1 cellular context compared by ENCODE assay signal in genomic region chr17:27319536-27320221, GRCh38.
TF ChIP-seq lines count a peak whose summit lies in the region.

No MANE protein-coding gene starts in this region.

TF ChIP-seq in WTC11, 78 proteins besides CTCF, POLR2A, EP300 and RAD21 (continued from another document):
- TF ChIP-seq AR (CRISPR knock-in tag; IDR thresholded peaks at IDR 0.05) = no peak
